ENCODE assay signal across 19 cellular contexts in the genomic region with DNA sequence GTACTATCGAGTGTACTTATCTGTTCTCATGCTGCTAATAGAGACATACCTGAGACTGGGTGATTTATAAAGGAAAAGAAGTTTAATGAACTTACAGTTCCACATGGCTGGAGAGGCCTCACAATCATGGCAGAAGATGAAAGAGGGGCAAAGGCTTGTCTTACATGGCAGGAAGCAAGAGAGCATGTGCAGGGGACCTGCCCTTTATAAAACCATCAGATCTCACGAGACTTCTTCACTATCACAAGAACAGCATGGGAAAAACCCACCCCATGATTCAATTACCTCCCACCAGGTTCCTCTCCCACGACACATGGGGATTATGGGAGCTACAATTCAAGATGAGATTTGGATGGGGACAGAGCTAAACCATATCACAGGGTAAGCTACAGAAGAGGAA. TPM values are rescaled to one million over a fixed set of nuclear protein-coding genes. Genes with fewer than 3 reads are reported as not detected.
A peak's percentile ranks its signal among the peaks of the same experiment; 100 is the strongest.
DNase-seq lines count a peak whose midpoint lies in the region; ATAC-seq and TF ChIP-seq lines count a peak whose summit lies in the region.
"Had no signal": no experiment of that assay in that cellular context is flagged by ENCODE, and none has a peak within 500 bp of the region (broad histone marks: within the 10 kb centered on the region; RNA-seq: fewer than 3 reads in every experiment).

No MANE protein-coding gene starts in this region.

- H3K4me1 Mint-ChIP-seq in activated CD8-positive, alpha-beta T cell treated with anti-CD3 and anti-CD28 coated beads for 36 hours (ENCODE audit: low read depth): peaks cover 21% of the 10 kb centered on the region
- peaks cover 7% of the 10 kb centered on the region for H3K4me1 Mint-ChIP-seq in activated CD8-positive, alpha-beta T cell treated with anti-CD3 and anti-CD28 coated beads, Interleukin-2, amount 10 ng/mL, durations not matched to agents 7 days and 5 days (ENCODE audit: low read depth)
- peaks cover 12% of the 10 kb centered on the region for H3K4me1 Mint-ChIP-seq in nephron progenitor cell
- H3K4me1 Mint-ChIP-seq: GM23338 had no signal

- ATAC-seq in activated CD8-positive, alpha-beta T cell treated with anti-CD3 and anti-CD28 coated beads for 36 hours: no peak
- no peak for ATAC-seq in activated CD8-positive, alpha-beta T cell treated with anti-CD3 and anti-CD28 coated beads, Interleukin-2, amount 10 ng/mL, durations not matched to agents 7 days and 5 days
- ATAC-seq in right cardiac atrium: no peak
- no peak for ATAC-seq in left ventricle myocardium superior
- no peak for ATAC-seq in omental fat pad (ENCODE audit: low FRiP score)
- ATAC-seq: CD8-positive, alpha-beta T cell; GM23338 had no signal

- no peaks in the 10 kb centered on the region for H3K27me3 ChIP-seq in right cardiac atrium (ENCODE audit: control insufficient read depth, insufficient read depth)
- H3K27me3 ChIP-seq: BLaER1 had no signal

- CTCF ChIA-PET in activated CD8-positive, alpha-beta T cell treated with anti-CD3 and anti-CD28 coated beads for 36 hours (lab: Charles Lee): interaction anchor here (0.9 to 1.8 kb wide), 4 partner anchors 10 to 59 kb away, joined by 3 to 6 read pairs (median 3); no protein-coding TSS in a partner anchor
- CTCF ChIA-PET in activated CD8-positive, alpha-beta T cell treated with anti-CD3 and anti-CD28 coated beads, Interleukin-2, amount 10 ng/mL, durations not matched to agents 7 days and 5 days (lab: Charles Lee): no interaction called here

- no peaks in the 10 kb centered on the region for H3K27me3 Mint-ChIP-seq in activated CD8-positive, alpha-beta T cell treated with anti-CD3 and anti-CD28 coated beads for 36 hours
- no peaks in the 10 kb centered on the region for H3K27me3 Mint-ChIP-seq in activated CD8-positive, alpha-beta T cell treated with anti-CD3 and anti-CD28 coated beads, Interleukin-2, amount 10 ng/mL, durations not matched to agents 7 days and 5 days (ENCODE audit: low read depth)
- H3K27me3 Mint-ChIP-seq in nephron progenitor cell (ENCODE audit: low read depth, poor library complexity): no peaks in the 10 kb centered on the region

- H3K27ac Mint-ChIP-seq in activated CD8-positive, alpha-beta T cell treated with anti-CD3 and anti-CD28 coated beads for 36 hours: peak overlapping the region; percentile 13
- no peak overlapping the region for H3K27ac Mint-ChIP-seq in activated CD8-positive, alpha-beta T cell treated with anti-CD3 and anti-CD28 coated beads, Interleukin-2, amount 10 ng/mL, durations not matched to agents 7 days and 5 days
- H3K27ac Mint-ChIP-seq in nephron progenitor cell: peak overlapping the region; percentile 68
- H3K27ac Mint-ChIP-seq: CD14-positive monocyte, GM23338 had no signal

- POLR2A ChIA-PET in activated CD8-positive, alpha-beta T cell treated with anti-CD3 and anti-CD28 coated beads for 36 hours (lab: Charles Lee): no interaction called here
- POLR2A ChIA-PET in activated CD8-positive, alpha-beta T cell treated with anti-CD3 and anti-CD28 coated beads, Interleukin-2, amount 10 ng/mL, durations not matched to agents 7 days and 5 days (lab: Charles Lee): no interaction called here

- no peak for TF ChIP-seq CTCF in activated CD8-positive, alpha-beta T cell treated with anti-CD3 and anti-CD28 coated beads for 36 hours (IDR thresholded peaks at IDR 0.05)
- TF ChIP-seq CTCF in nephron progenitor cell (IDR thresholded peaks at IDR 0.05) (no peak), omental fat pad (IDR thresholded peaks at IDR 0.05) (no peak)

- H3K27ac ChIP-seq in right cardiac atrium (ENCODE audit: low read length): peak overlapping the region; percentile 17
- H3K27ac ChIP-seq: BLaER1 had no signal

- H3K36me3 Mint-ChIP-seq in activated CD8-positive, alpha-beta T cell treated with anti-CD3 and anti-CD28 coated beads for 36 hours (ENCODE audit: low read depth): peaks cover 27% of the 10 kb centered on the region
- H3K36me3 Mint-ChIP-seq in activated CD8-positive, alpha-beta T cell treated with anti-CD3 and anti-CD28 coated beads, Interleukin-2, amount 10 ng/mL, durations not matched to agents 7 days and 5 days (ENCODE audit: low read depth): peaks cover 30% of the 10 kb centered on the region
- H3K36me3 Mint-ChIP-seq in nephron progenitor cell (ENCODE audit: low read depth): peaks cover 39% of the 10 kb centered on the region

- H3K9me3 ChIP-seq in right cardiac atrium (ENCODE audit: control insufficient read depth, low read length): no peaks in the 10 kb centered on the region
- H3K9me3 ChIP-seq: BLaER1 had no signal

- H3K4me3 Mint-ChIP-seq in activated CD8-positive, alpha-beta T cell treated with anti-CD3 and anti-CD28 coated beads for 36 hours: no peak overlapping the region
- H3K4me3 Mint-ChIP-seq in activated CD8-positive, alpha-beta T cell treated with anti-CD3 and anti-CD28 coated beads, Interleukin-2, amount 10 ng/mL, durations not matched to agents 7 days and 5 days: no peak overlapping the region
- no peak overlapping the region for H3K4me3 Mint-ChIP-seq in nephron progenitor cell
- H3K4me3 Mint-ChIP-seq: CD14-positive monocyte; CD8-positive, alpha-beta T cell; GM23338 had no signal

- intact Hi-C loops in activated CD8-positive, alpha-beta T cell treated with anti-CD3 and anti-CD28 coated beads for 36 hours (cut with micrococcal nuclease): no loop called here
- intact Hi-C loops in right cardiac atrium (cut with DNase I): no loop called here
- intact Hi-C loops in left ventricle myocardium superior (cut with micrococcal nuclease): no loop called here

- H3K4me1 ChIP-seq in right cardiac atrium (ENCODE audit: control insufficient read depth, insufficient read depth, low read length): peaks cover 4% of the 10 kb centered on the region

- H3K4me3 ChIP-seq in right cardiac atrium (ENCODE audit: low read length): no peak overlapping the region
- H3K4me3 ChIP-seq: BLaER1, GM23338 had no signal

- WGBS in right cardiac atrium: 72% methylated on average over 3 of the region's 3 CpGs

- DNase-seq in activated CD8-positive, alpha-beta T cell treated with anti-CD3 and anti-CD28 coated beads for 36 hours: no peak
- no peak for DNase-seq in activated CD8-positive, alpha-beta T cell treated with anti-CD3 and anti-CD28 coated beads, Interleukin-2, amount 10 ng/mL, durations not matched to agents 7 days and 5 days
- no peak for DNase-seq in right cardiac atrium
- no peak for DNase-seq in left ventricle myocardium superior
- DNase-seq in nephron progenitor cell: no peak
- DNase-seq in omental fat pad (ENCODE audit: low spot score): no peak
- DNase-seq in epidermal melanocyte (ENCODE audit: insufficient read length, low spot score): no peak
- DNase-seq: 8988T; Calu3; CD8-positive, alpha-beta T cell; DMS79 treated with DMSO at 0.1 percent for 48 hours; GF-D8; HCEC 1CT had no signal

- no peaks in the 10 kb centered on the region for H3K9me3 Mint-ChIP-seq in activated CD8-positive, alpha-beta T cell treated with anti-CD3 and anti-CD28 coated beads for 36 hours
- H3K9me3 Mint-ChIP-seq in activated CD8-positive, alpha-beta T cell treated with anti-CD3 and anti-CD28 coated beads, Interleukin-2, amount 10 ng/mL, durations not matched to agents 7 days and 5 days (ENCODE audit: insufficient read depth): no peaks in the 10 kb centered on the region
- H3K9me3 Mint-ChIP-seq in nephron progenitor cell: no peaks in the 10 kb centered on the region
- H3K9me3 Mint-ChIP-seq: CD8-positive, alpha-beta T cell; GM23338 had no signal

RNA-seq across cellular contexts. Expression of gene NDUFA5, which starts 4.5 kb away (rescaled TPM):
- total RNA-seq in activated CD8-positive, alpha-beta T cell treated with anti-CD3 and anti-CD28 coated beads for 36 hours: 10 to 100 TPM; 62.8 to 63.7 TPM
- total RNA-seq in activated CD8-positive, alpha-beta T cell treated with anti-CD3 and anti-CD28 coated beads, Interleukin-2, amount 10 ng/mL, durations not matched to agents 7 days and 5 days: 10 to 100 TPM; 50.2 to 50.9 TPM
- total RNA-seq in right cardiac atrium (100 to 1,000 TPM; 270 to 342 (median 313) TPM), left ventricle myocardium superior (389 TPM), omental fat pad (10 to 100 TPM; 24.6 to 42.2 (median 31.1) TPM)
- polyA plus RNA-seq in right cardiac atrium: 375 TPM

RNA-seq across cellular contexts. Expression of gene IQUB, which starts 18.8 kb away (rescaled TPM):
- under 1 TPM in 1 of 2 experiments, not detected in 1; 0.09 TPM for total RNA-seq in activated CD8-positive, alpha-beta T cell treated with anti-CD3 and anti-CD28 coated beads for 36 hours
- not detected for total RNA-seq in activated CD8-positive, alpha-beta T cell treated with anti-CD3 and anti-CD28 coated beads, Interleukin-2, amount 10 ng/mL, durations not matched to agents 7 days and 5 days
- total RNA-seq in right cardiac atrium (under 1 TPM; 0.41 to 0.79 (median 0.62) TPM), left ventricle myocardium superior (0.32 TPM), omental fat pad (1 to 10 TPM in 2 of 4 donors, under 1 TPM in 1, not detected in 1; 0.32 to 1.6 (median 1.4) TPM)
- polyA plus RNA-seq in right cardiac atrium: 0.07 TPM
- total RNA-seq: CD8-positive, alpha-beta T cell had no signal
- polyA plus RNA-seq: CD14-positive monocyte had no signal

RNA-seq across cellular contexts. Expression of gene ASB15, which starts 48.5 kb away (rescaled TPM):
- total RNA-seq in activated CD8-positive, alpha-beta T cell treated with anti-CD3 and anti-CD28 coated beads for 36 hours: not detected
- not detected for total RNA-seq in activated CD8-positive, alpha-beta T cell treated with anti-CD3 and anti-CD28 coated beads, Interleukin-2, amount 10 ng/mL, durations not matched to agents 7 days and 5 days
- total RNA-seq in right cardiac atrium: 10 to 100 TPM; 15.6 to 56.7 (median 39.5) TPM
- polyA plus RNA-seq in right cardiac atrium: 23.7 TPM
- 96.2 TPM for total RNA-seq in left ventricle myocardium superior
- not detected for total RNA-seq in omental fat pad
- total RNA-seq: A673; Calu3; CD8-positive, alpha-beta T cell; GM23338; HT-29 had no signal
- polyA plus RNA-seq: AG04450, CD14-positive monocyte, GM23338 had no signal

Comparison
In these comparisons a context has a peak if more than half of its experiments do, and no peak if none do; other contexts are left out.
1. RNA of gene ASB15, which starts 48.5 kb away (total RNA-seq): 96.2 TPM in left ventricle myocardium superior (single experiment) and 15.6 to 56.7 TPM in right cardiac atrium; not detected in activated CD8-positive, alpha-beta T cell treated with anti-CD3 and anti-CD28 coated beads for 36 hours, not detected in activated CD8-positive, alpha-beta T cell treated with anti-CD3 and anti-CD28 coated beads, Interleukin-2, amount 10 ng/mL, durations not matched to agents 7 days and 5 days and not detected in omental fat pad; every median in the first group is over 10 times any median in the second.